In the genomic region with DNA sequence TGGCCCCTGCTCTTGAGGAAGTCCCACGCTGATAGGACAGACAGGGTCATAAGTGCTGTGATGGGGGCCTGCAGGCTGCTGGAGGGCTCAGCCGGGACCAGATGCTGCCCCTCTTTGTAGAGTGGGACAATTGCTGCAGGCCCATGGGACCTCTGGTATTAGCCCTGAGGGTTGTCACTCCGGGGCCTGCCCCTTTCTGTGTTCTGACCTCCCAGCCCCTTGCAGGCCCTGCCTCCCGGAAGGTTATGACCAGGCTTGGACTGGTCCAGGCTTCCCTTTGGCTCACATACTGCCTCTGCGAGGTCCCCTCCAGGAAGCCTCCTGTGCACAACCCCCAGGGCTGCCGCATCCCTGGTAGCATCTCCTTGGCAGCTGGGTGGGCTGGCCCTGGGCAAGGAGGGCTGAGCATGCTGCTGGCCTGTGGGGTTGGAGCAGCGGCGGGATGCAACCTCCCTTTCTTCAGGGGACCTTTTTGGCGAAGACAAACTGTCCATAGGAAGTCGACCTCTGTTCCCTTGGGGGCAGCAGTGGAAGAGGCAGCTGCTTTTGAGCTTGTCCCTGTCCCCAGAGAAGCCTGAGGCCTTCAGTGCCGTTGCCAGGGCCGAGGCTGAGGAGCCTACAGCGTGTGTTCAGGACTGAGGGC, we compare ENCODE assay signal across 9 cellular contexts. TPM values are rescaled to one million over a fixed set of nuclear protein-coding genes. Genes with fewer than 3 reads are reported as not detected.
DNase-seq lines count a peak whose midpoint lies in the region; ATAC-seq, FAIRE-seq and TF ChIP-seq lines count a peak whose summit lies in the region.
"Had no signal": no experiment of that assay in that cellular context is flagged by ENCODE, and none has a peak within 500 bp of the region (broad histone marks: within the 10 kb centered on the region; RNA-seq: fewer than 3 reads in every experiment).

No MANE protein-coding gene starts in this region.

- POLR2A ChIA-PET in H1 (lab: Charles Lee; ENCODE audit: partially characterized antibody) = interaction anchor here (0.7 to 1.6 kb wide), 5 partner anchors 8 to 111 kb away, joined by 3 to 4 read pairs (median 3); no protein-coding TSS in a partner anchor

- H2BK5ac ChIP-seq in H1 (ENCODE audit: low read depth, low read length) = peak overlapping the region; percentile 81; the same call in 1 of the 2 replicates

- H4K8ac ChIP-seq in H1 (ENCODE audit: extremely low read depth, insufficient read depth, low read length) = no peak overlapping the region

- H2BK20ac ChIP-seq in H1 (ENCODE audit: low read length) = 0 out of 2 replicates have a peak overlapping the region, but pooled peaks have one; percentile 61

- H2AK5ac ChIP-seq in H1 (ENCODE audit: low read depth, low read length) = peak overlapping the region; percentile 79; the same call in 1 of the 2 replicates

- no peaks in the 10 kb centered on the region for H3K27me3 ChIP-seq in HUES48 (ENCODE audit: control insufficient read depth, insufficient read depth, low read length)
- no peaks in the 10 kb centered on the region for H3K27me3 ChIP-seq in H1 (replicated peaks in 1 of 4; ENCODE audit: control insufficient read depth in 3 of 4, extremely low read depth in 1 of 4, insufficient read depth in 3 of 4, low read length in 3 of 4)

- H3K4me2 ChIP-seq in H1 (ENCODE audit: insufficient read depth in 1 of 2, low read depth in 2 of 2, low read length in 2 of 2) = no peak overlapping the region

- H2BK12ac ChIP-seq in H1 (ENCODE audit: low read depth, low read length) = peak overlapping the region; percentile 87

- peaks cover 5% of the 10 kb centered on the region for H3K79me1 ChIP-seq in H1 (ENCODE audit: low read depth, low read length)

- H3K18ac ChIP-seq in H1 (ENCODE audit: extremely low read depth, low read length) = no peak overlapping the region

- peaks cover 0 to 5% of the 10 kb centered on the region in 2 experiments; a peak in 1 of 4 replicates for H3K79me2 ChIP-seq in H1 (ENCODE audit: control insufficient read depth in 1 of 2, insufficient read depth in 2 of 2, low read length in 2 of 2)

- H3K27ac ChIP-seq in HUES48 (ENCODE audit: low read depth, low read length) (peak overlapping the region; percentile 40), H1 (ENCODE audit: low read depth, low read length) (no peak overlapping the region)

- H2BK120ac ChIP-seq in H1 (replicated peaks; ENCODE audit: low read depth, low read length) = no peak overlapping the region

- no peak overlapping the region for H3K56ac ChIP-seq in H1 (replicated peaks; ENCODE audit: insufficient read length, low read depth, low read length)

- peaks cover 0 to 12% of the 10 kb centered on the region in 2 experiments for H4K20me1 ChIP-seq in H1 (replicated peaks in 1 of 2; ENCODE audit: control insufficient read depth in 1 of 2, insufficient read depth in 2 of 2, low read length in 2 of 2)

- H3K4me3 ChIP-seq in HUES48 (ENCODE audit: low read depth, low read length) = no peak overlapping the region
- no peak overlapping the region for H3K4me3 ChIP-seq in H1 (ENCODE audit: extremely low read depth in 1 of 4, insufficient read depth in 2 of 4, low read depth in 3 of 4, low read length in 4 of 4)

- peaks cover 28% of the 10 kb centered on the region for H3K4me1 ChIP-seq in HUES48 (ENCODE audit: control insufficient read depth, insufficient read depth, low read length)
- peaks cover 8 to 31% (median 26%) of the 10 kb centered on the region in 4 experiments for H3K4me1 ChIP-seq in H1 (replicated peaks in 1 of 4; ENCODE audit: control insufficient read depth in 3 of 4, insufficient read depth in 4 of 4, low read length in 3 of 4)

- H4K5ac ChIP-seq in H1 (ENCODE audit: insufficient read length, low read depth, low read length) = peak overlapping the region; percentile 1

- DNase-seq in H1 (ENCODE audit: low read depth in 1 of 2, low spot score in 2 of 2) (no peak), sciatic nerve (ENCODE audit: low spot score) (no peak), GM03348 (ENCODE audit: low spot score) (no peak), iPS-NIHi11 (ENCODE audit: low spot score) (no peak), medulla oblongata (ENCODE audit: extremely low spot score) (no peak)
- DNase-seq: stimulated activated CD4-positive, alpha-beta T cell treated with anti-CD3 and anti-CD28 coated beads, Interleukin-2, amount 100 ng/mL, for 48 hours had no signal

- WGBS in H1 (ENCODE audit: extremely low coverage in 1 of 2, insufficient coverage in 1 of 2, insufficient read length in 1 of 2, insufficient replicate concordance in 2 of 2, low coverage in 1 of 2, low lambda C conversion rate in 2 of 2, missing lambda C conversion rate in 1 of 2), 2 experiments = 85% methylated on average over 12 of the region's 13 CpGs; no CpG with 5 or more reads in 1 of the 2 experiments

- H4K91ac ChIP-seq in H1 (replicated peaks; ENCODE audit: insufficient read length, low read length) = peak overlapping the region; percentile 91

- TF ChIP-seq EP300 in H1 (IDR thresholded peaks at IDR 0.05; ENCODE audit: borderline replicate concordance in 1 of 2, low read depth in 2 of 2, low read length in 2 of 2) = no peak

- FAIRE-seq in H1 (lab: Jason Lieb, UNC) = no peak

- H2AFZ ChIP-seq in H1 (ENCODE audit: low read length) = no peak overlapping the region

- H3K23me2 ChIP-seq in H1 (ENCODE audit: low read depth, low read length) = no peaks in the 10 kb centered on the region; the same call in 1 of the 2 replicates

- H3K9ac ChIP-seq in HUES48 (ENCODE audit: low read depth, low read length) = no peak overlapping the region
- H3K9ac ChIP-seq in H1 (replicated peaks in 1 of 4; ENCODE audit: extremely low read depth in 1 of 4, low read depth in 3 of 4, low read length in 3 of 4) = no peak overlapping the region

- no peak for TF ChIP-seq POLR2A in H1 (IDR thresholded peaks at IDR 0.05; ENCODE audit: control extremely low read depth in 1 of 2, low read depth in 2 of 2, low read length in 2 of 2)

- CTCF ChIA-PET in H1 (lab: Charles Lee; ENCODE audit: partially characterized antibody) = interaction anchor here (0.6 to 2.6 kb wide), 4 partner anchors 24 to 213 kb away, joined by 3 to 10 read pairs (median 3); no protein-coding TSS in a partner anchor

- no peak for TF ChIP-seq RAD21 in H1 (IDR thresholded peaks at IDR 0.05 in 1 of 2, conservative IDR thresholded peaks at IDR 0.05 in 1 of 2; ENCODE audit: low read depth in 2 of 2, low read length in 2 of 2)

- H3K36me3 ChIP-seq in HUES48 (ENCODE audit: control insufficient read depth, insufficient read depth, low read length) = peaks cover 29% of the 10 kb centered on the region
- peaks cover 4 to 19% (median 10%) of the 10 kb centered on the region in 4 experiments for H3K36me3 ChIP-seq in H1 (ENCODE audit: control insufficient read depth in 2 of 4, insufficient read depth in 4 of 4, low read length in 3 of 4)

- no peaks in the 10 kb centered on the region for H3K9me3 ChIP-seq in HUES48 (ENCODE audit: control insufficient read depth, insufficient read depth, low read length)
- H3K9me3 ChIP-seq in H1 (ENCODE audit: insufficient read depth in 2 of 2, low read depth in 1 of 2, low read length in 1 of 2) = peaks cover under 1 to 4% of the 10 kb centered on the region in 2 experiments; a peak in 3 of 4 replicates

- intact Hi-C loops in sciatic nerve (cut with DNase I) = no loop called here

- ATAC-seq in GM18867 (IDR thresholded peaks at IDR 0.05; ENCODE audit: unreplicated experiment) (peak; percentile 37), sciatic nerve (peak; percentile 41), HG02981 (IDR thresholded peaks at IDR 0.05; ENCODE audit: unreplicated experiment) (no peak)

- H2BK15ac ChIP-seq in H1 (ENCODE audit: low read length) = no peak overlapping the region

- peak overlapping the region; percentile 59 for H3K4ac ChIP-seq in H1 (replicated peaks; ENCODE audit: insufficient read length, low read depth, low read length)

- no peak overlapping the region for H3K14ac ChIP-seq in H1 (ENCODE audit: insufficient read length)

- TF ChIP-seq CTCF in H1 (IDR thresholded peaks at IDR 0.05; ENCODE audit: control extremely low read depth in 1 of 3, insufficient read depth in 1 of 3, low read depth in 1 of 3, low read length in 3 of 3) = no peak

- H3K23ac ChIP-seq in H1 (ENCODE audit: insufficient read length) = no peak overlapping the region

TF ChIP-seq in H1, 55 proteins besides CTCF, POLR2A, EP300 and RAD21:
- TF ChIP-seq SP4 (IDR thresholded peaks at IDR 0.05; ENCODE audit: low read length) (no peak), EGR1 (IDR thresholded peaks at IDR 0.05; ENCODE audit: borderline replicate concordance, low read depth, low read length) (no peak)
- TF ChIP-seq, protein P1, sequence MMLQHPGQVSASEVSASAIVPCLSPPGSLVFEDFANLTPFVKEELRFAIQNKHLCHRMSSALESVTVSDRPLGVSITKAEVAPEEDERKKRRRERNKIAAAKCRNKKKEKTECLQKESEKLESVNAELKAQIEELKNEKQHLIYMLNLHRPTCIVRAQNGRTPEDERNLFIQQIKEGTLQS (IDR thresholded peaks at IDR 0.05; ENCODE audit: insufficient read depth, low read depth, low read length) = no peak

RNA-seq across cellular contexts. Expression of a gene that starts 8.8 kb away (rescaled TPM):
- 92.1 and 93.5 TPM in 2 replicates for total RNA-seq in H1 (2021; fragmentation: NEBNext Ultra II Directional; extraction: Animal tissue kit (Norgen Biotek cat#: 25700))
- polyA plus RNA-seq in H1 (2011; rRNA removed) = 108 and 172 TPM in 2 replicates
- polyA plus RNA-seq in H1 (2011; cell fraction: cytosol; rRNA removed) = 82.7 TPM
- 129 TPM for polyA plus RNA-seq in H1 (2011; cell fraction: nucleus; rRNA removed)
- 63.0 to 88.9 TPM (median 81.1 TPM) in 4 replicates for polyA plus RNA-seq in H1 (2012, experiment 1 of 2)
- 77.4 TPM for polyA plus RNA-seq in H1 (2012, experiment 2 of 2)
- 44.8 TPM for polyA plus RNA-seq in H1 (2013, experiment 1 of 2)
- 46.9 TPM for polyA plus RNA-seq in H1 (2013, experiment 2 of 2)
- polyA minus RNA-seq in H1 (2011; rRNA and poly(A)+ RNA removed) = 72.5 and 119 TPM in 2 replicates
- polyA minus RNA-seq in H1 (2011; cell fraction: cytosol; rRNA and poly(A)+ RNA removed) = 61.9 TPM
- polyA minus RNA-seq in H1 (2011; cell fraction: nucleus; rRNA and poly(A)+ RNA removed) = 34.6 TPM
- total RNA-seq in sciatic nerve = 17.6 TPM
